Comparison of ENCODE assay signal across 1 cellular context in genomic region chr3:140386357-140387100, GRCh38.
A peak's percentile ranks its signal among the peaks of the same experiment; 100 is the strongest.
TF ChIP-seq lines count a peak whose summit lies in the region.

No MANE protein-coding gene starts in this region.

TF ChIP-seq in H1, 55 proteins besides CTCF, POLR2A, EP300 and RAD21:
- TF ChIP-seq ASH2L (IDR thresholded peaks at IDR 0.05; ENCODE audit: low read length) (no peak), MAFK (IDR thresholded peaks at IDR 0.05; ENCODE audit: low read depth, low read length) (peak; percentile 35; the same call in 1 of the 2 replicates), BACH1 (IDR thresholded peaks at IDR 0.05; ENCODE audit: low read length) (peak; percentile 24; the same call in 1 of the 2 replicates)
